In genomic region chr9:107504585-107505455, GRCh38 we compare ENCODE assay signal across 7 cellular contexts. TPM values are rescaled to one million over a fixed set of nuclear protein-coding genes. Genes with fewer than 3 reads are reported as not detected.
DNase-seq lines count a peak whose midpoint lies in the region; ATAC-seq and TF ChIP-seq lines count a peak whose summit lies in the region.

No MANE protein-coding gene starts in this region.

- H3K9me3 ChIP-seq in SK-N-SH: no peaks in the 10 kb centered on the region
- H3K9me3 ChIP-seq in suprapubic skin: no peaks in the 10 kb centered on the region

- TF ChIP-seq POLR2A in suprapubic skin (IDR thresholded peaks at IDR 0.05): no peak

- ATAC-seq in GM21390 (IDR thresholded peaks at IDR 0.05; ENCODE audit: unreplicated experiment) (no peak), GM21447 (IDR thresholded peaks at IDR 0.05; ENCODE audit: unreplicated experiment) (no peak), GM21381 (IDR thresholded peaks at IDR 0.05; ENCODE audit: unreplicated experiment) (no peak)

- H3K4me3 Mint-ChIP-seq in HFFc6: peak overlapping the region; percentile 11; the same call in 1 of the 2 replicates

- H3K4me2 ChIP-seq in SK-N-SH: peak overlapping the region; percentile 63

- peaks cover 2% of the 10 kb centered on the region for H3K27me3 Mint-ChIP-seq in HFFc6 (ENCODE audit: insufficient read depth)

- WGBS in SK-N-SH (ENCODE audit: low lambda C conversion rate): 14% methylated on average over 7 of the region's 7 CpGs
- 64% methylated on average over 7 of the region's 7 CpGs for WGBS in suprapubic skin

- peak in 1 of 2 experiments; percentile 17; a peak in 1 of 4 replicates for TF ChIP-seq EP300 in SK-N-SH (IDR thresholded peaks at IDR 0.05; ENCODE audit: borderline replicate concordance in 1 of 2, low read depth in 1 of 2, low read length in 1 of 2)
- TF ChIP-seq EP300 in suprapubic skin (IDR thresholded peaks at IDR 0.05): no peak

- no peaks in the 10 kb centered on the region for H3K36me3 Mint-ChIP-seq in HFFc6 (ENCODE audit: low read depth)

- peaks cover 16% of the 10 kb centered on the region for H3F3A ChIP-seq in SK-N-SH (replicated peaks; ENCODE audit: insufficient read depth)

- no peaks in the 10 kb centered on the region for H4K20me1 ChIP-seq in SK-N-SH (ENCODE audit: insufficient read depth)

- H3K27ac ChIP-seq in SK-N-SH (ENCODE audit: low read depth in 2 of 2, low read length in 1 of 2) (peak overlapping the region in 1 of 2 experiments; percentile 64; a peak in 2 of 4 replicates), suprapubic skin (peak overlapping the region; percentile 14)

- H3K9me3 Mint-ChIP-seq in HFFc6: peaks cover 6% of the 10 kb centered on the region

- H2AFZ ChIP-seq in SK-N-SH (ENCODE audit: low read depth): peak overlapping the region; percentile 49; the same call in 1 of the 2 replicates

- no peak for TF ChIP-seq CTCF in HFFc6 (IDR thresholded peaks at IDR 0.05)
- no peak for TF ChIP-seq CTCF in SK-N-SH (IDR thresholded peaks at IDR 0.05)
- no peak for TF ChIP-seq CTCF in suprapubic skin (IDR thresholded peaks at IDR 0.05)

- H3K36me3 ChIP-seq in SK-N-SH (replicated peaks in 1 of 2; ENCODE audit: control insufficient read depth in 1 of 2, insufficient read depth in 2 of 2, low read length in 1 of 2) (no peaks in the 10 kb centered on the region), suprapubic skin (no peaks in the 10 kb centered on the region)

- H3K4me3 ChIP-seq in SK-N-SH (ENCODE audit: low read depth in 2 of 2, low read length in 1 of 2): 0 out of 4 replicates have a peak overlapping the region, but pooled peaks of 1 of the 2 experiments have one; percentile 27
- H3K4me3 ChIP-seq in suprapubic skin: no peak overlapping the region

- H3K9me2 ChIP-seq in SK-N-SH: no peaks in the 10 kb centered on the region

- H3K79me2 ChIP-seq in SK-N-SH (ENCODE audit: insufficient read depth): no peaks in the 10 kb centered on the region

- H3K9ac ChIP-seq in SK-N-SH: no peak overlapping the region

- CTCF ChIA-PET in SK-N-SH (lab: Yijun Ruan, JAX): no interaction called here

- TF ChIP-seq RAD21 in SK-N-SH (IDR thresholded peaks at IDR 0.05; ENCODE audit: low read length): no peak

- peaks cover 16% of the 10 kb centered on the region; the same call in 1 of the 2 replicates for H3K27me3 ChIP-seq in SK-N-SH (ENCODE audit: insufficient read depth)
- H3K27me3 ChIP-seq in suprapubic skin: no peaks in the 10 kb centered on the region

- H3K4me1 ChIP-seq in SK-N-SH (ENCODE audit: control insufficient read depth in 1 of 2, insufficient read depth in 2 of 2, low read depth in 1 of 2, low read length in 1 of 2) (peaks cover 0 to 10% of the 10 kb centered on the region in 2 experiments; a peak in 1 of 4 replicates), suprapubic skin (peaks cover 6% of the 10 kb centered on the region)

- POLR2A ChIA-PET in SK-N-SH (lab: Yijun Ruan, JAX): no interaction called here

- peak overlapping the region; percentile 63; the same call in 1 of the 2 replicates for H3K27ac Mint-ChIP-seq in HFFc6

- H3K4me1 Mint-ChIP-seq in HFFc6 (ENCODE audit: low read depth): peaks cover 14% of the 10 kb centered on the region

- DNase-seq in HFFc6 (peak; percentile 70), SK-N-SH (no peak), foreskin melanocyte (peak; percentile 64), suprapubic skin (ENCODE audit: low spot score in 2 of 2) (no peak)

TF ChIP-seq in SK-N-SH, 30 proteins besides CTCF, POLR2A, EP300 and RAD21:
- TF ChIP-seq ELF1 (IDR thresholded peaks at IDR 0.05): no peak
- no peak for TF ChIP-seq USF2 (IDR thresholded peaks at IDR 0.05; ENCODE audit: borderline replicate concordance, low read depth, low read length)
- TF ChIP-seq REST (IDR thresholded peaks at IDR 0.05; ENCODE audit: low read depth, low read length): peak; percentile 87
- no peak for TF ChIP-seq MXI1 (IDR thresholded peaks at IDR 0.05; ENCODE audit: low read depth, low read length)
- TF ChIP-seq JUND (IDR thresholded peaks at IDR 0.05): peak; percentile 34; the same call in 1 of the 2 replicates
- peak; percentile 56; the same call in 1 of the 2 replicates for TF ChIP-seq FOSL2 (IDR thresholded peaks at IDR 0.05; ENCODE audit: borderline replicate concordance, low read depth)
- peak; percentile 69 for TF ChIP-seq PBX3 (IDR thresholded peaks at IDR 0.05)
- TF ChIP-seq TAF1 (IDR thresholded peaks at IDR 0.05; ENCODE audit: borderline replicate concordance, low read depth, low read length): no peak
- TF ChIP-seq TCF12 (IDR thresholded peaks at IDR 0.05): no peak

RNA-seq across cellular contexts. Expression of gene KLF4, which starts 15.3 kb away (rescaled TPM):
- 1 to 10 TPM; 1.3 to 3.3 (median 2.4) TPM for total RNA-seq in HFFc6 (2021; fragmentation: NEBNext Ultra II Directional; extraction: Animal tissue kit (Norgen Biotek cat#: 25700))
- polyA plus RNA-seq in SK-N-SH (2012; rRNA removed): 5.3 and 7.2 TPM in 2 replicates
- polyA plus RNA-seq in SK-N-SH (2012; cell fraction: cytosol; rRNA removed): 3.6 and 6.1 TPM in 2 replicates
- polyA plus RNA-seq in SK-N-SH (2012; cell fraction: nucleus; rRNA removed): 23.5 and 34.4 TPM in 2 replicates
- total RNA-seq in suprapubic skin: 1,000 to 10,000 TPM in 1 of 4 donors, 100 to 1,000 TPM in 3; 613 to 1,231 (median 708) TPM

Comparison
In these comparisons a context has a peak if more than half of its experiments do, and no peak if none do; other contexts are left out.
1. DNase-seq: peak in HFFc6 (single experiment) and foreskin melanocyte (single experiment); none in SK-N-SH (single experiment) and suprapubic skin (0 of 2).
2. RNA of gene KLF4, which starts 15.3 kb away (total RNA-seq): 613 to 1,231 TPM in suprapubic skin; 1.3 to 3.3 TPM in HFFc6; every median in the first group is over 100 times any median in the second.